Comparison of ENCODE assay signal across 35 cellular contexts in genomic region chr4:18180122-18180521, GRCh38.
"Had no signal": no experiment of that assay in that cellular context is flagged by ENCODE, and none has a peak within 500 bp of the region (broad histone marks: within the 10 kb centered on the region; RNA-seq: fewer than 3 reads in every experiment).

No MANE protein-coding gene starts in this region.

- H3K9me3 Mint-ChIP-seq: activated CD4-positive, alpha-beta memory T cell treated with anti-CD3 and anti-CD28 coated beads for 36 hours; activated CD4-positive, alpha-beta T cell treated with anti-CD3 and anti-CD28 coated beads, Interleukin-2, amount 10 ng/mL, durations not matched to agents 24 days and 14 days; activated CD8-positive, alpha-beta T cell treated with anti-CD3 and anti-CD28 coated beads for 36 hours; activated naive CD4-positive, alpha-beta T cell treated with anti-CD3 and anti-CD28 coated beads for 36 hours; activated naive CD4-positive, alpha-beta T cell treated with anti-CD3 and anti-CD28 coated beads, Interleukin-2, amount 50 U/mL, for 72 hours; activated T-cell treated with anti-CD3 and anti-CD28 coated beads, Interleukin-2, amount 50 U/mL, for 4 hours; activated T-cell treated with anti-CD3 and anti-CD28 coated beads, Interleukin-2, amount 50 U/mL, for 72 hours; activated T-helper 1 cell treated with anti-CD3 and anti-CD28 coated beads, Interleukin-12 subunit alpha, Interleukin-12 subunit beta, Interleukin-2, Interleukin-4 antibody, amounts not matched to agents 30 ng/mL and 10 ng/mL and 1 ng/mL, durations not matched to agents 14 hours and 24 hours and 36 hours; activated T-helper 17 cell treated with anti-CD3 and anti-CD28 coated beads, Interleukin-2, amount 50 U/mL, for 72 hours; T-helper 1 cell treated with Interleukin-12 subunit alpha and Interleukin-12 subunit beta and Interleukin-4 antibody, amounts not matched to agents 30 μg/mL and 1 μg/mL, for 36 hours; T-helper 2 cell treated with Interferon-gamma antibody and Interleukin-4, amounts not matched to agents 5 μg/mL and 100 μg/mL, for 36 hours had no signal

- H3K4me3 Mint-ChIP-seq: activated B cell treated with CpG ODN at 0.5 μM for 24 hours; activated CD4-positive, alpha-beta memory T cell treated with anti-CD3 and anti-CD28 coated beads for 36 hours; activated CD4-positive, alpha-beta T cell treated with anti-CD3 and anti-CD28 coated beads, Interleukin-2, amount 10 ng/mL, durations not matched to agents 24 days and 14 days; activated CD8-positive, alpha-beta T cell treated with anti-CD3 and anti-CD28 coated beads for 36 hours; activated naive CD4-positive, alpha-beta T cell treated with anti-CD3 and anti-CD28 coated beads for 36 hours; activated naive CD8-positive, alpha-beta T cell treated with anti-CD3 and anti-CD28 coated beads for 36 hours; activated T-cell treated with anti-CD3 and anti-CD28 coated beads, Interleukin-2, amount 50 U/mL, for 4 hours; activated T-cell treated with anti-CD3 and anti-CD28 coated beads, Interleukin-2, amount 50 U/mL, for 72 hours; activated T-helper 1 cell treated with anti-CD3 and anti-CD28 coated beads, Interleukin-12 subunit alpha, Interleukin-12 subunit beta, Interleukin-2, Interleukin-4 antibody, amounts not matched to agents 30 ng/mL and 10 ng/mL and 1 ng/mL, durations not matched to agents 14 hours and 24 hours and 36 hours; activated T-helper 17 cell treated with anti-CD3 and anti-CD28 coated beads, Interleukin-2, amount 50 U/mL, for 72 hours; brain; T-helper 1 cell treated with Interleukin-12 subunit alpha and Interleukin-12 subunit beta and Interleukin-4 antibody, amounts not matched to agents 30 μg/mL and 1 μg/mL, for 36 hours; T-helper 2 cell treated with Interferon-gamma antibody and Interleukin-4, amounts not matched to agents 5 μg/mL and 100 μg/mL, for 36 hours had no signal

- H3K27me3 ChIP-seq: adrenal gland, cardiac muscle cell had no signal

- H3K4me1 Mint-ChIP-seq: activated B cell treated with CpG ODN at 0.5 μM for 24 hours; activated CD4-positive, alpha-beta T cell treated with anti-CD3 and anti-CD28 coated beads, Interleukin-2, amount 10 ng/mL, durations not matched to agents 24 days and 14 days; activated naive CD8-positive, alpha-beta T cell treated with anti-CD3 and anti-CD28 coated beads for 36 hours; activated T-helper 17 cell treated with anti-CD3 and anti-CD28 coated beads, Interleukin-2, amount 50 U/mL, for 72 hours; brain had no signal

- H3K36me3 ChIP-seq: adrenal gland, cardiac muscle cell had no signal

- H3K27ac Mint-ChIP-seq: activated B cell treated with CpG ODN at 0.5 μM for 24 hours; activated CD4-positive, alpha-beta memory T cell treated with anti-CD3 and anti-CD28 coated beads for 36 hours; activated CD4-positive, alpha-beta T cell treated with anti-CD3 and anti-CD28 coated beads, Interleukin-2, amount 10 ng/mL, durations not matched to agents 24 days and 14 days; activated CD8-positive, alpha-beta T cell treated with anti-CD3 and anti-CD28 coated beads for 36 hours; activated naive CD4-positive, alpha-beta T cell treated with anti-CD3 and anti-CD28 coated beads for 36 hours; activated naive CD4-positive, alpha-beta T cell treated with anti-CD3 and anti-CD28 coated beads, Interleukin-2, amount 50 U/mL, for 72 hours; activated naive CD8-positive, alpha-beta T cell treated with anti-CD3 and anti-CD28 coated beads for 36 hours; activated T-cell treated with anti-CD3 and anti-CD28 coated beads, Interleukin-2, amount 50 U/mL, for 72 hours; activated T-helper 1 cell treated with anti-CD3 and anti-CD28 coated beads, Interleukin-12 subunit alpha, Interleukin-12 subunit beta, Interleukin-2, Interleukin-4 antibody, amounts not matched to agents 30 ng/mL and 10 ng/mL and 1 ng/mL, durations not matched to agents 14 hours and 24 hours and 36 hours; activated T-helper 17 cell treated with anti-CD3 and anti-CD28 coated beads, Interleukin-2, amount 50 U/mL, for 72 hours; brain; T-helper 1 cell treated with Interleukin-12 subunit alpha and Interleukin-12 subunit beta and Interleukin-4 antibody, amounts not matched to agents 30 μg/mL and 1 μg/mL, for 36 hours; T-helper 2 cell treated with Interferon-gamma antibody and Interleukin-4, amounts not matched to agents 5 μg/mL and 100 μg/mL, for 36 hours had no signal

- H3K27ac ChIP-seq: adrenal gland, cardiac muscle cell, VCaP had no signal

- ATAC-seq: activated CD8-positive, alpha-beta T cell treated with anti-CD3 and anti-CD28 coated beads for 36 hours; activated naive CD4-positive, alpha-beta T cell treated with anti-CD3 and anti-CD28 coated beads, Interleukin-2, amount 50 U/mL, for 72 hours; activated T-cell treated with anti-CD3 and anti-CD28 coated beads, Interleukin-2, amount 50 U/mL, for 4 hours; activated T-cell treated with anti-CD3 and anti-CD28 coated beads, Interleukin-2, amount 50 U/mL, for 72 hours; activated T-helper 17 cell treated with anti-CD3 and anti-CD28 coated beads, Interleukin-2, amount 50 U/mL, for 72 hours had no signal

- H3K27me3 Mint-ChIP-seq: activated CD4-positive, alpha-beta memory T cell treated with anti-CD3 and anti-CD28 coated beads for 36 hours; activated CD4-positive, alpha-beta T cell treated with anti-CD3 and anti-CD28 coated beads, Interleukin-2, amount 10 ng/mL, durations not matched to agents 24 days and 14 days; brain had no signal

- DNase-seq: activated B cell treated with CpG ODN at 0.5 μM for 24 hours; activated CD4-positive, alpha-beta memory T cell treated with anti-CD3 and anti-CD28 coated beads for 36 hours; activated CD4-positive, alpha-beta T cell treated with anti-CD3 and anti-CD28 coated beads for 4 hours; activated CD4-positive, alpha-beta T cell treated with anti-CD3 and anti-CD28 coated beads, Interleukin-2, amount 10 ng/mL, durations not matched to agents 24 days and 14 days; activated CD4-positive, alpha-beta T cell treated with anti-CD3 and anti-CD28 coated beads, Interleukin-2, amount 50 U/mL, for 1 hour; activated CD4-positive, alpha-beta T cell treated with anti-CD3 and anti-CD28 coated beads, Interleukin-2, amount 50 U/mL, for 4 hours; activated CD4-positive, CD25-positive, alpha-beta regulatory T cell treated with anti-CD3 and anti-CD28 coated beads, Interleukin-2, amount 50 U/mL, for 72 hours; activated CD8-positive, alpha-beta memory T cell treated with anti-CD3 and anti-CD28 coated beads, Interleukin-2, amount 50 U/mL, for 4 hours; activated CD8-positive, alpha-beta T cell treated with anti-CD3 and anti-CD28 coated beads for 36 hours; activated effector memory CD4-positive, alpha-beta T cell treated with anti-CD3 and anti-CD28 coated beads, Interleukin-2, amount 50 U/mL, for 16 hours; activated gamma-delta T cell treated with Interleukin-2 at 50 U/mL for 16 hours; activated naive CD4-positive, alpha-beta T cell; activated naive CD4-positive, alpha-beta T cell treated with anti-CD3 and anti-CD28 coated beads for 36 hours; activated naive CD4-positive, alpha-beta T cell treated with anti-CD3 and anti-CD28 coated beads, Interleukin-2, amount 50 U/mL, for 16 hours; activated naive CD8-positive, alpha-beta T cell treated with anti-CD3 and anti-CD28 coated beads for 36 hours; activated T-cell treated with anti-CD3 and anti-CD28 coated beads for 4 hours; activated T-cell treated with anti-CD3 and anti-CD28 coated beads, Interleukin-2, amount 50 U/mL, for 1 hour; activated T-cell treated with anti-CD3 and anti-CD28 coated beads, Interleukin-2, amount 50 U/mL, for 4 hours; activated T-cell treated with anti-CD3 and anti-CD28 coated beads, Interleukin-2, amount 50 U/mL, for 72 hours; adrenal gland; amniotic stem cell; aorta; central memory CD4-positive, alpha-beta T cell; T-helper 2 cell; T-helper 9 cell had no signal

- H3K4me1 ChIP-seq: adrenal gland had no signal

- H3K36me3 Mint-ChIP-seq: activated CD4-positive, alpha-beta memory T cell treated with anti-CD3 and anti-CD28 coated beads for 36 hours; activated naive CD4-positive, alpha-beta T cell treated with anti-CD3 and anti-CD28 coated beads, Interleukin-2, amount 50 U/mL, for 72 hours; activated naive CD8-positive, alpha-beta T cell treated with anti-CD3 and anti-CD28 coated beads for 36 hours; brain had no signal

- FAIRE-seq: bronchial epithelial cell, TTC549 had no signal

- H3K4me3 ChIP-seq: adrenal gland, cardiac muscle cell had no signal
